Comparison of ENCODE assay signal across 1 cellular context in the genomic region with DNA sequence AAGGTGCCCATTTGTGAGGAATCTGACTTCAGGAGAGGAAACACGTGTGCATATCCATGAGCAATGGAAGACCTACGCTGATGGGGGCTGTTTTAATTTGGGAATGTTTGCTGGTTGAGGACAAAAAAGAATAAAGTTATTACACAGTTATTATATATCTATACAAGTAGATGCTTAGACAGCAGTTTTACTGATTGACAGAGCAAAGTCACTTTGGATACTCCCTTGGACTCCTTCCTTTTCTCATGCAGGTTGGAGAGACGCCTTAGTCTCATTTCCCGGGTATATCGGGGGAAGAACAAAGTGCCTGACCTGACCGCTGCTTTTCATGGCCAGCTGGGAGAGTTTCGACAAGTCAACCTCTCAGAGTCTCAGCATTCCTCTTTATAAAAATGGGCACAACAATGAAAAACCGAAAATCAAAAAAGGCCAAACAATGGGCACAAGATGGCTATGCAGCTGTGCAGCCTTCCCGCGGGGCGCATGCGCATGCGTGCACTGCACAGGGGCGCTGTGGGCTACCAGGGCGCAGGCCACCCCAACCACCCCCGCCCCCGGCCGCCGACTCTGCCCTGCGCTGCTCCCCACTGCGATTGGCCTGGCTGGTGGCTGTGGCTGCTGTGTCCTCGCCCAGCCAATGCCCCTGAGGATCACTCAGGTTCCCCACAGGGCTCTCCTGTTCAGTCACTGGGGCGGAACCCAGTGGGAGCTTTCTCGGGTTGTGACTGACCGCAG.
TF ChIP-seq lines count a peak whose summit lies in the region.

No MANE protein-coding gene starts in this region.

TF ChIP-seq in K562, 482 proteins besides CTCF, POLR2A, EP300 and RAD21:
- TF ChIP-seq MAFG (tag; conservative IDR thresholded peaks at IDR 0.05) (0 out of 2 replicates have a peak, but pooled peaks have one; percentile 24), C11orf30 (IDR thresholded peaks at IDR 0.05; ENCODE audit: low read depth) (peak; percentile 57; the same call in 1 of the 2 replicates), ZNF316 (IDR thresholded peaks at IDR 0.05) (peak; percentile 75), POLR2G (IDR thresholded peaks at IDR 0.05; ENCODE audit: low read depth, low read length) (peak; percentile 49), CBFB (CRISPR knock-in tag; IDR thresholded peaks at IDR 0.05) (no peak), ZBTB33 (CRISPR knock-in tag; IDR thresholded peaks at IDR 0.05) (peak; percentile 84), PKNOX1 (IDR thresholded peaks at IDR 0.05) (peak; percentile 34)
- TF ChIP-seq, protein P1, sequence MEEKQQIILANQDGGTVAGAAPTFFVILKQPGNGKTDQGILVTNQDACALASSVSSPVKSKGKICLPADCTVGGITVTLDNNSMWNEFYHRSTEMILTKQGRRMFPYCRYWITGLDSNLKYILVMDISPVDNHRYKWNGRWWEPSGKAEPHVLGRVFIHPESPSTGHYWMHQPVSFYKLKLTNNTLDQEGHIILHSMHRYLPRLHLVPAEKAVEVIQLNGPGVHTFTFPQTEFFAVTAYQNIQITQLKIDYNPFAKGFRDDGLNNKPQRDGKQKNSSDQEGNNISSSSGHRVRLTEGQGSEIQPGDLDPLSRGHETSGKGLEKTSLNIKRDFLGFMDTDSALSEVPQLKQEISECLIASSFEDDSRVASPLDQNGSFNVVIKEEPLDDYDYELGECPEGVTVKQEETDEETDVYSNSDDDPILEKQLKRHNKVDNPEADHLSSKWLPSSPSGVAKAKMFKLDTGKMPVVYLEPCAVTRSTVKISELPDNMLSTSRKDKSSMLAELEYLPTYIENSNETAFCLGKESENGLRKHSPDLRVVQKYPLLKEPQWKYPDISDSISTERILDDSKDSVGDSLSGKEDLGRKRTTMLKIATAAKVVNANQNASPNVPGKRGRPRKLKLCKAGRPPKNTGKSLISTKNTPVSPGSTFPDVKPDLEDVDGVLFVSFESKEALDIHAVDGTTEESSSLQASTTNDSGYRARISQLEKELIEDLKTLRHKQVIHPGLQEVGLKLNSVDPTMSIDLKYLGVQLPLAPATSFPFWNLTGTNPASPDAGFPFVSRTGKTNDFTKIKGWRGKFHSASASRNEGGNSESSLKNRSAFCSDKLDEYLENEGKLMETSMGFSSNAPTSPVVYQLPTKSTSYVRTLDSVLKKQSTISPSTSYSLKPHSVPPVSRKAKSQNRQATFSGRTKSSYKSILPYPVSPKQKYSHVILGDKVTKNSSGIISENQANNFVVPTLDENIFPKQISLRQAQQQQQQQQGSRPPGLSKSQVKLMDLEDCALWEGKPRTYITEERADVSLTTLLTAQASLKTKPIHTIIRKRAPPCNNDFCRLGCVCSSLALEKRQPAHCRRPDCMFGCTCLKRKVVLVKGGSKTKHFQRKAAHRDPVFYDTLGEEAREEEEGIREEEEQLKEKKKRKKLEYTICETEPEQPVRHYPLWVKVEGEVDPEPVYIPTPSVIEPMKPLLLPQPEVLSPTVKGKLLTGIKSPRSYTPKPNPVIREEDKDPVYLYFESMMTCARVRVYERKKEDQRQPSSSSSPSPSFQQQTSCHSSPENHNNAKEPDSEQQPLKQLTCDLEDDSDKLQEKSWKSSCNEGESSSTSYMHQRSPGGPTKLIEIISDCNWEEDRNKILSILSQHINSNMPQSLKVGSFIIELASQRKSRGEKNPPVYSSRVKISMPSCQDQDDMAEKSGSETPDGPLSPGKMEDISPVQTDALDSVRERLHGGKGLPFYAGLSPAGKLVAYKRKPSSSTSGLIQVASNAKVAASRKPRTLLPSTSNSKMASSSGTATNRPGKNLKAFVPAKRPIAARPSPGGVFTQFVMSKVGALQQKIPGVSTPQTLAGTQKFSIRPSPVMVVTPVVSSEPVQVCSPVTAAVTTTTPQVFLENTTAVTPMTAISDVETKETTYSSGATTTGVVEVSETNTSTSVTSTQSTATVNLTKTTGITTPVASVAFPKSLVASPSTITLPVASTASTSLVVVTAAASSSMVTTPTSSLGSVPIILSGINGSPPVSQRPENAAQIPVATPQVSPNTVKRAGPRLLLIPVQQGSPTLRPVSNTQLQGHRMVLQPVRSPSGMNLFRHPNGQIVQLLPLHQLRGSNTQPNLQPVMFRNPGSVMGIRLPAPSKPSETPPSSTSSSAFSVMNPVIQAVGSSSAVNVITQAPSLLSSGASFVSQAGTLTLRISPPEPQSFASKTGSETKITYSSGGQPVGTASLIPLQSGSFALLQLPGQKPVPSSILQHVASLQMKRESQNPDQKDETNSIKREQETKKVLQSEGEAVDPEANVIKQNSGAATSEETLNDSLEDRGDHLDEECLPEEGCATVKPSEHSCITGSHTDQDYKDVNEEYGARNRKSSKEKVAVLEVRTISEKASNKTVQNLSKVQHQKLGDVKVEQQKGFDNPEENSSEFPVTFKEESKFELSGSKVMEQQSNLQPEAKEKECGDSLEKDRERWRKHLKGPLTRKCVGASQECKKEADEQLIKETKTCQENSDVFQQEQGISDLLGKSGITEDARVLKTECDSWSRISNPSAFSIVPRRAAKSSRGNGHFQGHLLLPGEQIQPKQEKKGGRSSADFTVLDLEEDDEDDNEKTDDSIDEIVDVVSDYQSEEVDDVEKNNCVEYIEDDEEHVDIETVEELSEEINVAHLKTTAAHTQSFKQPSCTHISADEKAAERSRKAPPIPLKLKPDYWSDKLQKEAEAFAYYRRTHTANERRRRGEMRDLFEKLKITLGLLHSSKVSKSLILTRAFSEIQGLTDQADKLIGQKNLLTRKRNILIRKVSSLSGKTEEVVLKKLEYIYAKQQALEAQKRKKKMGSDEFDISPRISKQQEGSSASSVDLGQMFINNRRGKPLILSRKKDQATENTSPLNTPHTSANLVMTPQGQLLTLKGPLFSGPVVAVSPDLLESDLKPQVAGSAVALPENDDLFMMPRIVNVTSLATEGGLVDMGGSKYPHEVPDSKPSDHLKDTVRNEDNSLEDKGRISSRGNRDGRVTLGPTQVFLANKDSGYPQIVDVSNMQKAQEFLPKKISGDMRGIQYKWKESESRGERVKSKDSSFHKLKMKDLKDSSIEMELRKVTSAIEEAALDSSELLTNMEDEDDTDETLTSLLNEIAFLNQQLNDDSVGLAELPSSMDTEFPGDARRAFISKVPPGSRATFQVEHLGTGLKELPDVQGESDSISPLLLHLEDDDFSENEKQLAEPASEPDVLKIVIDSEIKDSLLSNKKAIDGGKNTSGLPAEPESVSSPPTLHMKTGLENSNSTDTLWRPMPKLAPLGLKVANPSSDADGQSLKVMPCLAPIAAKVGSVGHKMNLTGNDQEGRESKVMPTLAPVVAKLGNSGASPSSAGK (IDR thresholded peaks at IDR 0.05), result no peak
TF ChIP-seq in K562: peak in this region for 6.
